In the genomic region with DNA sequence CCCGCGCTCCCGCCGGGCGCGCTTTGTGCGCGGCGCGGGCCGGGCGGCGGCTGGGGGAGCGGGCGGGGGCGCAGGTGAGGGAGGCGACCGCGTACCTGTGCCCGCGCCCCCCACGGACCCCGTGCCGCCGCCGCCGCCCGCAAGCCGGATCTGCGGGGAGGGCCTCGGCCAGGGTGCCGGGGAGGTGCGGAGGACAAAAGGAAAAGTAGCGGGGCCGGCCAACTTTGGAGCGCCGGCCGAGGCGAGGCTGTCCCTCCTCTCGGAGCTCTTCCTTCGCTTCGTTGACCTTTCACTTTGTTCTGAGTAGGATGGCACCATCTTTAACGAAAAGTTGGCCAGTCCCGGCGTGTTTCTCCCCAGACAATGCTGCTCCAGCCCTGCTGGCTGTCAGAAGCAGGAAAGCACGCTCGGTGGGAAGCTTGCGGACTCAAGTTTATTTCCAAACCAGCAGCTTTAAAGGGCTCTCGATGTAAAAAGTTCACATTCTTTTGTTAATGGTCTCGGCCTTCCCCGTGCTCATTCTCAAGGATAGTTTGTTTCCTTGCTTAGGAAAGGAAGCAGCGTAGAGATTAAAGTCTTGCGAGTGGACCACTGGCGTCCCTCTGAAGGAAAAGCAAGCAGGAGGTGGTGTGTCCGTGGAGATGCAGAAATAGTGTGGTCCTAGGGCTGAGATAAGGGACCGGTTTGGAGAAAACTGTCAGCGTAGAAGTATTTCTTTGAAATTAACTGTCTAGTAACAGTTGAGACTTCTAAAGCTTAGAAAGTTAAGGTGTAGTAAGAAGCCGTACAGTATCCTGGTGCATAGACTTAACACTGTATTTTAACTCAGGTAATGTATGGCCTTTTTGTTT, we compare ENCODE assay signal across 8 cellular contexts. TPM values are rescaled to one million over a fixed set of nuclear protein-coding genes. Genes with fewer than 3 reads are reported as not detected.
A peak's percentile ranks its signal among the peaks of the same experiment; 100 is the strongest.
DNase-seq lines count a peak whose midpoint lies in the region; ATAC-seq, FAIRE-seq and TF ChIP-seq lines count a peak whose summit lies in the region.

No MANE protein-coding gene starts in this region.

- intact Hi-C loops in thyroid gland (cut with DNase I) = loop anchor here (10.0 kb wide), 1 partner anchor 65 kb away; a partner anchor contains a TSS

- TF ChIP-seq POLR2A in thyroid gland (IDR thresholded peaks at IDR 0.05) = peak in 1 of 2 donors; percentile 14

- ATAC-seq in HG03095 (IDR thresholded peaks at IDR 0.05; ENCODE audit: unreplicated experiment) = peak; percentile 10
- ATAC-seq in lung (ENCODE audit: insufficient read depth, low FRiP score) = no peak

- H3K4me1 ChIP-seq in lung (ENCODE audit: control insufficient read depth in 2 of 2, insufficient read depth in 2 of 2, low read length in 2 of 2) = peaks cover 12 to 13% of the 10 kb centered on the region in 2 donors
- H3K4me1 ChIP-seq in thyroid gland = peaks cover 28 to 36% of the 10 kb centered on the region in 2 donors

- no peak for FAIRE-seq in GM18507 (lab: Jason Lieb, UNC)

- peak; percentile 65 for DNase-seq in AG20443 (ENCODE audit: low spot score)
- DNase-seq in GM18507 (ENCODE audit: extremely low spot score, insufficient read length, low read depth) = peak; percentile 37
- DNase-seq in SW480 (ENCODE audit: low spot score) = peak; percentile 57
- no peak for DNase-seq in coronary artery (ENCODE audit: low spot score)
- DNase-seq in lung (ENCODE audit: low spot score) = peak; percentile 48
- DNase-seq in thyroid gland = peak; percentile 54 to 61
- DNase-seq in NCI-H2029 treated with DMSO at 0.1 percent for 48 hours (lab: John Stamatoyannopoulos, UW) = no peak

- H3K27ac ChIP-seq in coronary artery (peak overlapping the region; percentile 69 to 97), lung (ENCODE audit: low read depth in 1 of 2, low read length in 1 of 2) (peak overlapping the region; percentile 79 to 88), thyroid gland (peak overlapping the region; percentile 68 to 83 (median 71))

- TF ChIP-seq CTCF in coronary artery (IDR thresholded peaks at IDR 0.05) (no peak), lung (IDR thresholded peaks at IDR 0.05; ENCODE audit: control extremely low read depth, extremely low read depth) (no peak), thyroid gland (IDR thresholded peaks at IDR 0.05) (no peak)

- WGBS in lung, 2 donors = 1% methylated on average over 45 to 58 of the region's 58 CpGs
- 1% methylated on average over 16 to 37 of the region's 58 CpGs for WGBS in thyroid gland, 2 donors

- H3K27me3 ChIP-seq in lung (ENCODE audit: control insufficient read depth, insufficient read depth) (no peaks in the 10 kb centered on the region), thyroid gland (no peaks in the 10 kb centered on the region)

- H3K36me3 ChIP-seq in lung (ENCODE audit: control insufficient read depth in 2 of 2, insufficient read depth in 2 of 2, low read length in 2 of 2) (peaks cover 0 to 16% of the 10 kb centered on the region in 2 donors), thyroid gland (peaks cover 13 to 14% of the 10 kb centered on the region in 2 donors)

- peak overlapping the region; percentile 100 for H3K4me3 ChIP-seq in coronary artery
- H3K4me3 ChIP-seq in lung = peak overlapping the region; percentile 73
- H3K4me3 ChIP-seq in thyroid gland (replicated peaks in 1 of 3) = peak overlapping the region; percentile 40 to 84 (median 45)

- no peaks in the 10 kb centered on the region for H3K9me3 ChIP-seq in lung (ENCODE audit: control insufficient read depth in 2 of 2, insufficient read depth in 1 of 2, low read length in 1 of 2)
- H3K9me3 ChIP-seq in thyroid gland = no peaks in the 10 kb centered on the region

RNA-seq across cellular contexts. Expression of a gene that starts 0.7 kb away (rescaled TPM):
- 10 to 100 TPM; 76.4 to 91.5 TPM for total RNA-seq in lung
- 10 to 100 TPM; 32.2 to 39.9 TPM for polyA plus RNA-seq in lung
- 10 to 100 TPM; 56.8 to 99.5 (median 94.4) TPM for total RNA-seq in thyroid gland

RNA-seq across cellular contexts. Expression of a gene that starts 14.0 kb away (rescaled TPM):
- total RNA-seq in lung (10 to 100 TPM; 57.4 to 94.8 TPM), thyroid gland (10 to 100 TPM; 45.6 to 66.2 (median 61.2) TPM)
- polyA plus RNA-seq in lung = 100 to 1,000 TPM in 1 of 2 donors, 10 to 100 TPM in 1; 94.4 to 137 TPM

RNA-seq across cellular contexts. Expression of a gene that starts 29.2 kb away (rescaled TPM):
- 10 to 100 TPM; 11.4 to 25.5 TPM for total RNA-seq in lung
- polyA plus RNA-seq in lung = 10 to 100 TPM; 15.4 to 29.1 TPM
- total RNA-seq in thyroid gland = 10 to 100 TPM in 1 of 4 donors, 1 to 10 TPM in 3; 8.7 to 14.3 (median 9.5) TPM

RNA-seq across cellular contexts. Expression of a gene that starts 40.7 kb away (rescaled TPM):
- total RNA-seq in lung (10 to 100 TPM; 28.0 to 36.5 TPM), thyroid gland (10 to 100 TPM; 20.8 to 47.4 (median 34.1) TPM)
- 10 to 100 TPM; 23.6 to 32.6 TPM for polyA plus RNA-seq in lung

Comparison
In these comparisons a context has a peak if more than half of its experiments do, and no peak if none do; other contexts are left out.
1. DNase-seq: peak in AG20443 (single experiment), GM18507 (single experiment), SW480 (single experiment), lung (single experiment) and thyroid gland (2 of 2); none in coronary artery (single experiment) and NCI-H2029 treated with DMSO at 0.1 percent for 48 hours (single experiment).
2. H3K4me3 ChIP-seq: peak in every context shown above with its lines; median percentile 100 in coronary artery; 73 in lung; 45 in thyroid gland.
3. Peak in every context shown above with its lines, with median percentiles within 50 percentile points of each other: H3K27ac ChIP-seq.